8 cellular contexts compared by ENCODE assay signal in the genomic region with DNA sequence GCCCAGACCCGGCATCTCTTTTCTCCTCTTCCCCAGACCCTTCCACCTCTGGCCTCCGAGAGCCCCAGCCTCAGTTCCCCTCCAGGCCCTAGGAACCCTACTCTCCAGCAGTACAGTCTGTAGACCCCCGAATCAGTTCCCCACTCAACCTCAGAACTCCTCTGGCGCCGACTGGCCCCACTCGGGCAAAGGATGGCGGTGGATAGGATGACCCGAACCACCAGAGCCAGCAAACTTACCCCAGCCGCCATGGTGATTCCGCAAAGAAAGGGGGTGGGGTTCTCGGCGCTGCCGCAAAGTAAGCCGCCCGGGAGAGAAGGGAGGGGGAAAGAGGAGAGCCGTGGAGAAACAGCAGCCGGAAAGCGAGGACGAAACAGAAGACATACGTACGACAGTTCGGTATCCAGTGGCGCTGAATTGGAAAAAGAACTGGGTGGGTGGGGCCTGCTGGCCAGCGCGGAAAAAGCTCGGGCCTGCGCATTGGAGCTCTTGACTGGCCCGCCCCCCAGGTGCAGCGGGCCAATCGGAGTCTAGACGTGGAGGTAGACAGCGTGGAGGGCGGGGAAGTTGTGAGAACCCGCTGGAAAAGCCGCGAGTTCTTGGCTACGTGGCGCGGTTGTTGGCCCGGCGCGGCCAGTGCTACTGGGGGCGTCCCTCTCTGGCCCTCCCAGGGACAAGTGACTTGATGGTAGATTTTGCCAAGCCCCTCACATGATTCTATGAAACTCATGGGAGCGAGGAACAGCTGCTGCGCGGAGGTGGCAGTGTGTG. TPM values are rescaled to one million over a fixed set of nuclear protein-coding genes. Genes with fewer than 3 reads are reported as not detected.
A peak's percentile ranks its signal among the peaks of the same experiment; 100 is the strongest.
DNase-seq lines count a peak whose midpoint lies in the region; ATAC-seq lines count a peak whose summit lies in the region.

A gene with protein sequence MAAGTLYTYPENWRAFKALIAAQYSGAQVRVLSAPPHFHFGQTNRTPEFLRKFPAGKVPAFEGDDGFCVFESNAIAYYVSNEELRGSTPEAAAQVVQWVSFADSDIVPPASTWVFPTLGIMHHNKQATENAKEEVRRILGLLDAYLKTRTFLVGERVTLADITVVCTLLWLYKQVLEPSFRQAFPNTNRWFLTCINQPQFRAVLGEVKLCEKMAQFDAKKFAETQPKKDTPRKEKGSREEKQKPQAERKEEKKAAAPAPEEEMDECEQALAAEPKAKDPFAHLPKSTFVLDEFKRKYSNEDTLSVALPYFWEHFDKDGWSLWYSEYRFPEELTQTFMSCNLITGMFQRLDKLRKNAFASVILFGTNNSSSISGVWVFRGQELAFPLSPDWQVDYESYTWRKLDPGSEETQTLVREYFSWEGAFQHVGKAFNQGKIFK (minus strand): TSS at position 300 of the 771 bp plus-strand sequence. CDS start 49 bp downstream, at position 251.

- H3K27ac Mint-ChIP-seq in activated CD4-positive, alpha-beta T cell treated with anti-CD3 and anti-CD28 coated beads, Interleukin-2, amount 10 ng/mL, durations not matched to agents 7 days and 5 days, result peak within 1 kb of the TSS; percentile 94

- H3K36me3 ChIP-seq in BLaER1, result peaks cover 76% of the 10 kb centered on the region

- H3K4me1 Mint-ChIP-seq in activated CD4-positive, alpha-beta T cell treated with anti-CD3 and anti-CD28 coated beads, Interleukin-2, amount 10 ng/mL, durations not matched to agents 7 days and 5 days, result peaks cover 56% of the 10 kb centered on the region

- CTCF ChIA-PET in activated CD4-positive, alpha-beta T cell treated with anti-CD3 and anti-CD28 coated beads, Interleukin-2, amount 10 ng/mL, durations not matched to agents 7 days and 5 days (lab: Charles Lee), result interaction anchor here (0.6 to 2.0 kb wide), 10 partner anchors 8 to 280 kb away, joined by 3 to 11 read pairs (median 3); no protein-coding TSS in a partner anchor

- DNase-seq in NCI-H69 (lab: John Stamatoyannopoulos, UW), result peak; percentile 100
- peak; percentile 99 for DNase-seq in activated CD4-positive, alpha-beta T cell treated with anti-CD3 and anti-CD28 coated beads, Interleukin-2, amount 10 ng/mL, durations not matched to agents 7 days and 5 days
- peak; percentile 67 for DNase-seq in cortex of kidney (lab: John Stamatoyannopoulos, UW)
- DNase-seq in left lobe of liver (ENCODE audit: low spot score), result peak; percentile 99
- peak; percentile 97 for DNase-seq in stimulated activated CD4-positive, alpha-beta T cell treated with anti-CD3 and anti-CD28 coated beads, Interleukin-2, amount 100 ng/mL, for 4 hours (ENCODE audit: low read depth)

- POLR2A ChIA-PET in activated CD4-positive, alpha-beta T cell treated with anti-CD3 and anti-CD28 coated beads, Interleukin-2, amount 10 ng/mL, durations not matched to agents 7 days and 5 days (lab: Charles Lee), result interaction anchor here (0.6 to 1.4 kb wide), 9 partner anchors 17 to 783 kb away, joined by 3 to 14 read pairs (median 4); a partner anchor contains a TSS

- peaks cover 46% of the 10 kb centered on the region for H4K20me1 ChIP-seq in BLaER1

- peaks cover 56% of the 10 kb centered on the region for H3K36me3 Mint-ChIP-seq in activated CD4-positive, alpha-beta T cell treated with anti-CD3 and anti-CD28 coated beads, Interleukin-2, amount 10 ng/mL, durations not matched to agents 7 days and 5 days (ENCODE audit: low read depth)

- peak within 1 kb of the TSS; percentile 98 for H3K9ac ChIP-seq in BLaER1

- H3K4me2 ChIP-seq in BLaER1, result peak within 1 kb of the TSS; percentile 99

- H3K4me1 ChIP-seq in BLaER1, result peaks cover 54% of the 10 kb centered on the region

- H3K27me3 ChIP-seq in BLaER1, result no peaks in the 10 kb centered on the region

- ATAC-seq in GM19328 (IDR thresholded peaks at IDR 0.05; ENCODE audit: unreplicated experiment) (peak; percentile 87), HG03520 (IDR thresholded peaks at IDR 0.05; ENCODE audit: unreplicated experiment) (peak; percentile 87), left lobe of liver (peak; percentile 90)

- H3K27me3 Mint-ChIP-seq in activated CD4-positive, alpha-beta T cell treated with anti-CD3 and anti-CD28 coated beads, Interleukin-2, amount 10 ng/mL, durations not matched to agents 7 days and 5 days, result no peaks in the 10 kb centered on the region

- H3K4me3 ChIP-seq in BLaER1, result peak within 1 kb of the TSS; percentile 95

- no peaks in the 10 kb centered on the region for H3K9me3 Mint-ChIP-seq in activated CD4-positive, alpha-beta T cell treated with anti-CD3 and anti-CD28 coated beads, Interleukin-2, amount 10 ng/mL, durations not matched to agents 7 days and 5 days

- no peaks in the 10 kb centered on the region for H3K9me3 ChIP-seq in BLaER1

- H3K4me3 Mint-ChIP-seq in activated CD4-positive, alpha-beta T cell treated with anti-CD3 and anti-CD28 coated beads, Interleukin-2, amount 10 ng/mL, durations not matched to agents 7 days and 5 days, result peak within 1 kb of the TSS; percentile 96

- peak within 1 kb of the TSS; percentile 93 for H3K27ac ChIP-seq in BLaER1

RNA-seq across cellular contexts. Expression of the gene that starts here (rescaled TPM):
- 1,000 to 10,000 TPM; 1,239 to 1,470 TPM for total RNA-seq in activated CD4-positive, alpha-beta T cell treated with anti-CD3 and anti-CD28 coated beads, Interleukin-2, amount 10 ng/mL, durations not matched to agents 7 days and 5 days
- total RNA-seq in left lobe of liver, result 441 TPM

Comparison
In these comparisons a context has a peak if more than half of its experiments do, and no peak if none do; other contexts are left out.
1. Peak in every context shown above with its lines: DNase-seq, ATAC-seq, H3K4me3 ChIP-seq and H3K27ac ChIP-seq.